In genomic region chrY:7125656-7126055, GRCh38 we compare ENCODE assay signal across 30 cellular contexts.
"Had no signal": no experiment of that assay in that cellular context is flagged by ENCODE, and none has a peak within 500 bp of the region (broad histone marks: within the 10 kb centered on the region; RNA-seq: fewer than 3 reads in every experiment).

No MANE protein-coding gene starts in this region.

- H3K36me3 ChIP-seq: ascending aorta, cardiac muscle cell had no signal

- H3K9ac ChIP-seq: KMS-11 had no signal

- H3K4me3 ChIP-seq: ascending aorta, cardiac muscle cell had no signal

- H3K4me1 ChIP-seq: ascending aorta had no signal

- H3K9me3 ChIP-seq: ascending aorta had no signal

- DNase-seq: activated CD4-positive, alpha-beta memory T cell treated with anti-CD3 and anti-CD28 coated beads, Interleukin-2, amount 10 ng/mL, durations not matched to agents 7 days and 5 days; activated CD4-positive, alpha-beta T cell treated with anti-CD3 and anti-CD28 coated beads for 1 hour; activated CD4-positive, alpha-beta T cell treated with anti-CD3 and anti-CD28 coated beads for 48 hours; activated CD4-positive, CD25-positive, alpha-beta regulatory T cell; activated CD8-positive, alpha-beta memory T cell treated with anti-CD3 and anti-CD28 coated beads for 24 hours; activated CD8-positive, alpha-beta memory T cell treated with anti-CD3 and anti-CD28 coated beads, Interleukin-2, amount 10 ng/mL, durations not matched to agents 7 days and 5 days; activated CD8-positive, alpha-beta memory T cell treated with anti-CD3 and anti-CD28 coated beads, Interleukin-2, amount 50 U/mL, for 48 hours; activated effector memory CD4-positive, alpha-beta T cell treated with Interleukin-2 at 50 U/mL for 16 hours; activated naive CD8-positive, alpha-beta T cell treated with anti-CD3 and anti-CD28 coated beads, Interleukin-2, amount 10 ng/mL, durations not matched to agents 7 days and 5 days; activated T-cell treated with anti-CD3 and anti-CD28 coated beads, Interleukin-2, amount 50 U/mL, for 48 hours; amygdala; MM.1S; MV-4-11; NCI-H1092 treated with DMSO at 0.1 percent for 48 hours; NCI-H1417; NCI-H187 treated with DMSO at 0.1 percent for 48 hours; NCI-H2081; NCI-H2227 treated with DMSO at 0.1 percent for 48 hours; NCI-H446; NCI-H510A treated with DMSO at 0.1 percent for 48 hours; SHP77; T-cell; T-helper 2 cell; T-helper 9 cell had no signal

- H3K27me3 ChIP-seq: ascending aorta, cardiac muscle cell had no signal

- ATAC-seq: activated CD8-positive, alpha-beta memory T cell treated with anti-CD3 and anti-CD28 coated beads, Interleukin-2, amount 10 ng/mL, durations not matched to agents 7 days and 5 days; Panc1; SK-N-SH treated with all-trans-retinoic acid at 6 μM for 48 hours; T-cell had no signal

- H3K27ac ChIP-seq: ascending aorta, cardiac muscle cell, KMS-11, VCaP had no signal

- H3K4me2 ChIP-seq: KMS-11 had no signal
